ENCODE assay signal across 27 cellular contexts in the genomic region with DNA sequence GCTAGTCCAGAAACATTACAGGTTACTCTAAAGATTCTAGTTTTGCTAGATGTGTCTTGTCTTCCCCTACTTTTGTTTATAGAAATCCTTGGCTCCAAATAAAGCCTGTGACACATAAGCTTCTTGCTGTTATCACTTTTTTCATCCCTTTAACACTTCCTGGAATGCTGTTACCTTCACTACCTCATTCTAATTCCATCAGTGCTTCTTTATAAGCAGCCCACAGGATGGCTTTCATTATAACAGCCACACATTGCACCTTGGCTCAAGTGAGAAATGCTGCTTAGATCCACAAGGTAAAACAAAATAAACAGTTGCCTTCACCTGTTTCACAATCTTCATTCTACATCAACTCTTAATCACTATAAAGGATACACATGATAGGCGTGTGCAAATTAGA.
"Had no signal": no experiment of that assay in that cellular context is flagged by ENCODE, and none has a peak within 500 bp of the region (broad histone marks: within the 10 kb centered on the region; RNA-seq: fewer than 3 reads in every experiment).

No MANE protein-coding gene starts in this region.

- ATAC-seq: activated CD4-positive, alpha-beta T cell treated with anti-CD3 and anti-CD28 coated beads for 36 hours; activated CD8-positive, alpha-beta memory T cell treated with anti-CD3 and anti-CD28 coated beads, Interleukin-2, amount 10 ng/mL, durations not matched to agents 7 days and 5 days; activated CD8-positive, alpha-beta T cell treated with anti-CD3 and anti-CD28 coated beads, Interleukin-2, amount 10 ng/mL, durations not matched to agents 7 days and 5 days; activated naive CD8-positive, alpha-beta T cell treated with anti-CD3 and anti-CD28 coated beads, Interleukin-2, amount 50 U/mL, for 24 hours had no signal

- H3K36me3 ChIP-seq: ascending aorta had no signal

- H3K9me3 ChIP-seq: ascending aorta had no signal

- DNase-seq: activated B cell treated with CpG ODN at 0.5 μM for 24 hours; activated CD4-positive, alpha-beta memory T cell treated with anti-CD3 and anti-CD28 coated beads, Interleukin-2, amount 10 ng/mL, durations not matched to agents 7 days and 5 days; activated CD4-positive, alpha-beta T cell treated with anti-CD3 and anti-CD28 coated beads for 1 hour; activated CD4-positive, alpha-beta T cell treated with anti-CD3 and anti-CD28 coated beads for 36 hours; activated CD4-positive, alpha-beta T cell treated with anti-CD3 and anti-CD28 coated beads for 48 hours; activated CD4-positive, alpha-beta T cell treated with anti-CD3 and anti-CD28 coated beads, Interleukin-2, amount 10 ng/mL, durations not matched to agents 7 days and 5 days; activated CD4-positive, alpha-beta T cell treated with anti-CD3 and anti-CD28 coated beads, Interleukin-2, amount 50 U/mL, for 48 hours; activated CD8-positive, alpha-beta memory T cell treated with anti-CD3 and anti-CD28 coated beads for 24 hours; activated CD8-positive, alpha-beta memory T cell treated with anti-CD3 and anti-CD28 coated beads, Interleukin-2, amount 10 ng/mL, durations not matched to agents 7 days and 5 days; activated CD8-positive, alpha-beta memory T cell treated with anti-CD3 and anti-CD28 coated beads, Interleukin-2, amount 50 U/mL, for 48 hours; activated CD8-positive, alpha-beta T cell treated with anti-CD3 and anti-CD28 coated beads, Interleukin-2, amount 10 ng/mL, durations not matched to agents 7 days and 5 days; activated effector memory CD4-positive, alpha-beta T cell treated with Interleukin-2 at 50 U/mL for 16 hours; activated gamma-delta T cell; activated naive CD4-positive, alpha-beta T cell treated with anti-CD3 and anti-CD28 coated beads, Interleukin-2, amount 10 ng/mL, durations not matched to agents 7 days and 5 days; activated naive CD4-positive, alpha-beta T cell treated with Interleukin-2 at 50 U/mL for 16 hours; activated naive CD8-positive, alpha-beta T cell treated with anti-CD3 and anti-CD28 coated beads, Interleukin-2, amount 10 ng/mL, durations not matched to agents 7 days and 5 days; activated naive CD8-positive, alpha-beta T cell treated with anti-CD3 and anti-CD28 coated beads, Interleukin-2, amount 50 U/mL, for 24 hours; activated T-cell treated with anti-CD3 and anti-CD28 coated beads, Interleukin-2, amount 50 U/mL, for 24 hours; activated T-cell treated with anti-CD3 and anti-CD28 coated beads, Interleukin-2, amount 50 U/mL, for 48 hours; amygdala; anterior cingulate cortex; central memory CD4-positive, alpha-beta T cell; T-helper 1 cell; T-helper 2 cell; T-helper 9 cell had no signal

- H3K27ac ChIP-seq: ascending aorta, VCaP had no signal

- H3K27me3 ChIP-seq: ascending aorta had no signal

- H3K4me3 ChIP-seq: ascending aorta had no signal

- H3K4me1 ChIP-seq: ascending aorta had no signal
